Comparison of ENCODE assay signal across 8 cellular contexts in genomic region chr6:132131777-132132176, GRCh38.
DNase-seq lines count a peak whose midpoint lies in the region; ATAC-seq and TF ChIP-seq lines count a peak whose summit lies in the region.

No MANE protein-coding gene starts in this region.

- no peak for TF ChIP-seq POLR2A in ovary (IDR thresholded peaks at IDR 0.05)

- H3K4me3 ChIP-seq in ovary = no peak overlapping the region

- H3K4me1 ChIP-seq in ovary (ENCODE audit: insufficient read depth) = peaks cover 7% of the 10 kb centered on the region

- H3K27me3 ChIP-seq in ovary = no peaks in the 10 kb centered on the region

- no peak for ATAC-seq in GM18870 (IDR thresholded peaks at IDR 0.05; ENCODE audit: unreplicated experiment)
- ATAC-seq in GM18517 (IDR thresholded peaks at IDR 0.05; ENCODE audit: unreplicated experiment) = no peak

- intact Hi-C loops in ovary (cut with DNase I) = no loop called here

- H3K27ac ChIP-seq in epithelial cell of prostate (no peak overlapping the region), ovary (peak overlapping the region in 1 of 2 donors; percentile 77), caudate nucleus (ENCODE audit: low read depth, low read length) (no peak overlapping the region)

- no peak for TF ChIP-seq EP300 in ovary (IDR thresholded peaks at IDR 0.05)

- no peaks in the 10 kb centered on the region for H3K9me3 ChIP-seq in ovary

- DNase-seq in EH (ENCODE audit: low read depth) (peak; percentile 99), NCI-H524 treated with DMSO at 0.1 percent for 48 hours (lab: John Stamatoyannopoulos, UW) (peak; percentile 83), epithelial cell of prostate (ENCODE audit: low read depth, low spot score) (peak; percentile 89), ovary (peak in 3 of 5 donors; percentile 11 to 42 (median 18)), caudate nucleus (lab: John Stamatoyannopoulos, UW) (no peak), NCI-H2227 treated with DMSO at 0.1 percent for 48 hours (lab: John Stamatoyannopoulos, UW) (no peak)

- no peaks in the 10 kb centered on the region for H3K36me3 ChIP-seq in ovary

- no peak for TF ChIP-seq CTCF in ovary (IDR thresholded peaks at IDR 0.05)

- 29 to 40% (median 30%) methylated on average over 2 of the region's 2 CpGs for WGBS in ovary, 3 donors

Comparison
In these comparisons a context has a peak if more than half of its experiments do, and no peak if none do; other contexts are left out.
1. DNase-seq: peak in EH (single experiment), NCI-H524 treated with DMSO at 0.1 percent for 48 hours (single experiment), epithelial cell of prostate (single experiment) and ovary (3 of 5); none in caudate nucleus (0 of 61) and NCI-H2227 treated with DMSO at 0.1 percent for 48 hours (single experiment).